In the genomic region with DNA sequence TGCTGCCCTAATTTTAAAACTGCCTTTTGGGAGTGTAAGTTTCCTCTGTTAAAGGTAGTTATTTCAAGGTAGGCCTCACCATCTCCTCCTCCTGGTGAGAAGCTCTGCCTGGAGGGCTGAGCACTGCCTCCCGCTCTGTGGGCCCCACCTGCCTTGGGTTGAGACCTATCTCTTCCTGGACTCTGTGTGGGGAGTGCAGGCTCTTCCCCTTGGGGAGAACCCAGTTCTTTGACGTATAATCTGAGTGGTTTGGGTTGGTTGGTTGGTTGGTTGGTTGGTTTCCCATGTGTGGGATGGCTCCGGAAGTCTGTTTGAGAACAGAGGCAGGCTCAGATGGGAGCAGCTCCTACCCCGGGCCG, we compare ENCODE assay signal across 9 cellular contexts. TPM values are rescaled to one million over a fixed set of nuclear protein-coding genes. Genes with fewer than 3 reads are reported as not detected.
DNase-seq lines count a peak whose midpoint lies in the region; ATAC-seq and TF ChIP-seq lines count a peak whose summit lies in the region.
"Had no signal": no experiment of that assay in that cellular context is flagged by ENCODE, and none has a peak within 500 bp of the region (broad histone marks: within the 10 kb centered on the region; RNA-seq: fewer than 3 reads in every experiment).

No MANE protein-coding gene starts in this region.

- no peaks in the 10 kb centered on the region for H3K27me3 ChIP-seq in foreskin keratinocyte

- peak; percentile 63 for DNase-seq in GM20000 (ENCODE audit: low spot score)
- DNase-seq in activated CD4-positive, alpha-beta T cell treated with anti-CD3 and anti-CD28 coated beads for 48 hours = peak; percentile 30
- DNase-seq in foreskin keratinocyte = peak in 1 of 2 donors; percentile 37
- peak; percentile 61 for DNase-seq in stimulated activated CD8-positive, alpha-beta memory T cell treated with anti-CD3 and anti-CD28 coated beads, Interleukin-4, amount 100 ng/mL, for 48 hours
- no peak for DNase-seq in NCI-H2227 (lab: John Stamatoyannopoulos, UW; ENCODE audit: unreplicated experiment)
- no peak for DNase-seq in NCI-H774 (lab: John Stamatoyannopoulos, UW)
- DNase-seq in anterior cingulate cortex (lab: John Stamatoyannopoulos, UW) = no peak

- H3K4me1 ChIP-seq in foreskin keratinocyte = peaks cover 73% of the 10 kb centered on the region

- ATAC-seq in foreskin keratinocyte (no peak), HG03565 (IDR thresholded peaks at IDR 0.05; ENCODE audit: unreplicated experiment) (no peak)

- H3K27ac ChIP-seq in foreskin keratinocyte = peak overlapping the region; percentile 100
- H3K27ac ChIP-seq: SK-N-MC had no signal

- TF ChIP-seq CTCF in GM20000 (IDR thresholded peaks at IDR 0.05; ENCODE audit: extremely low read depth, missing control alignments) (no peak), foreskin keratinocyte (conservative IDR thresholded peaks at IDR 0.05) (peak; percentile 22)

RNA-seq across cellular contexts. Expression of gene ACTN4, which starts 39.1 kb away (rescaled TPM):
- total RNA-seq in foreskin keratinocyte = 499 and 534 TPM in 2 replicates
- polyA plus RNA-seq in foreskin keratinocyte = 532 and 546 TPM in 2 replicates

RNA-seq across cellular contexts. Expression of gene CAPN12, which starts 57.8 kb away (rescaled TPM):
- total RNA-seq in foreskin keratinocyte = 0.78 and 1.4 TPM in 2 replicates
- 1.6 and 2.5 TPM in 2 replicates for polyA plus RNA-seq in foreskin keratinocyte

Comparison
In these comparisons a context has a peak if more than half of its experiments do, and no peak if none do; other contexts are left out.
1. DNase-seq: peak in GM20000 (single experiment), activated CD4-positive, alpha-beta T cell treated with anti-CD3 and anti-CD28 coated beads for 48 hours (single experiment) and stimulated activated CD8-positive, alpha-beta memory T cell treated with anti-CD3 and anti-CD28 coated beads, Interleukin-4, amount 100 ng/mL, for 48 hours (single experiment); none in NCI-H2227 (single experiment), NCI-H774 (single experiment) and anterior cingulate cortex (0 of 58).